Comparison of ENCODE assay signal across 8 cellular contexts in genomic region chr19:32581704-32582164, GRCh38. TPM values are rescaled to one million over a fixed set of nuclear protein-coding genes. Genes with fewer than 3 reads are reported as not detected.
A peak's percentile ranks its signal among the peaks of the same experiment; 100 is the strongest.
DNase-seq lines count a peak whose midpoint lies in the region; ATAC-seq and TF ChIP-seq lines count a peak whose summit lies in the region.

No MANE protein-coding gene starts in this region.

- peak overlapping the region; percentile 94 for H3K4me2 ChIP-seq in smooth muscle cell

- no peaks in the 10 kb centered on the region for H3K4me1 ChIP-seq in smooth muscle cell (ENCODE audit: low read depth)

- DNase-seq in Right ventricle myocardium inferior (ENCODE audit: missing footprints) (no peak), cardiac septum (ENCODE audit: low spot score) (no peak), MV-4-11 (lab: John Stamatoyannopoulos, UW) (peak; percentile 59), astrocyte of the spinal cord (ENCODE audit: low read depth, low spot score) (peak; percentile 27), smooth muscle cell (lab: John Stamatoyannopoulos, UW; ENCODE audit: unreplicated experiment) (no peak), retina (no peak)

- in situ Hi-C loops in astrocyte of the spinal cord (cut with HindIII; ENCODE audit: low sequenced_read_pairs): no loop called here

- H3F3A ChIP-seq in smooth muscle cell (ENCODE audit: low read depth): no peaks in the 10 kb centered on the region

- H3K27ac ChIP-seq in smooth muscle cell (ENCODE audit: low read depth): peak overlapping the region; percentile 71

- peaks cover 29% of the 10 kb centered on the region for H3K79me2 ChIP-seq in smooth muscle cell (ENCODE audit: low read depth)

- H4K20me1 ChIP-seq in smooth muscle cell (ENCODE audit: low read depth): peaks cover 12% of the 10 kb centered on the region

- H3K27me3 ChIP-seq in smooth muscle cell (ENCODE audit: low read depth): peaks cover 4% of the 10 kb centered on the region

- peak overlapping the region; percentile 92 for H3K9ac ChIP-seq in smooth muscle cell (ENCODE audit: low read depth)

- peaks cover 18% of the 10 kb centered on the region for H3K36me3 ChIP-seq in smooth muscle cell (ENCODE audit: low read depth)

- ATAC-seq in Right ventricle myocardium inferior (peak; percentile 21), HG02798 (IDR thresholded peaks at IDR 0.05; ENCODE audit: poor library complexity, unreplicated experiment) (no peak)

- TF ChIP-seq CTCF in astrocyte of the spinal cord (IDR thresholded peaks at IDR 0.05; ENCODE audit: low read depth, low read length) (no peak), smooth muscle cell (IDR thresholded peaks at IDR 0.05; ENCODE audit: borderline replicate concordance, insufficient read depth, poor library complexity, severe bottlenecking) (no peak)

- peak overlapping the region; percentile 91 for H2AFZ ChIP-seq in smooth muscle cell (ENCODE audit: low read depth)

- 11% methylated on average over 27 of the region's 27 CpGs for WGBS in smooth muscle cell (ENCODE audit: low lambda C conversion rate)

- intact Hi-C loops in Right ventricle myocardium inferior (cut with DNase I): loop anchor here (2.0 to 5.0 kb wide), 2 partner anchors 111 to 235 kb away; partner anchors contain the start of gene NUDT19
- intact Hi-C loops in cardiac septum (cut with DNase I): loop anchor here (5.0 kb wide), 1 partner anchor 234 kb away; the partner anchor contains the start of gene ZNF507

- H3K4me3 ChIP-seq in astrocyte of the spinal cord (ENCODE audit: low read depth, low read length) (peak overlapping the region; percentile 80), iPS-18c (ENCODE audit: insufficient read depth, low read depth, low read length) (peak overlapping the region; percentile 93), smooth muscle cell (peak overlapping the region; percentile 87)

- H3K9me3 ChIP-seq in iPS-18c (ENCODE audit: control insufficient read depth, insufficient read depth, low read length): no peaks in the 10 kb centered on the region
- H3K9me3 ChIP-seq in smooth muscle cell (replicated peaks; ENCODE audit: low read depth): no peaks in the 10 kb centered on the region

RNA-seq across cellular contexts. Expression of gene PDCD5, which starts 0.7 kb away (rescaled TPM):
- total RNA-seq in Right ventricle myocardium inferior: 133 TPM
- total RNA-seq in cardiac septum: 111 TPM
- 131 and 148 TPM in 2 replicates for total RNA-seq in smooth muscle cell
- 220 and 222 TPM in 2 replicates for polyA plus RNA-seq in smooth muscle cell

Comparison
In these comparisons a context has a peak if more than half of its experiments do, and no peak if none do; other contexts are left out.
1. DNase-seq: peak in MV-4-11 (single experiment) and astrocyte of the spinal cord (single experiment); none in Right ventricle myocardium inferior (single experiment), cardiac septum (single experiment), smooth muscle cell (single experiment) and retina (single experiment).
2. Peak in every context shown above with its lines, with median percentiles within 50 percentile points of each other: H3K4me3 ChIP-seq.